ENCODE assay signal across 11 cellular contexts in genomic region chr5:957730-958485, GRCh38. TPM values are rescaled to one million over a fixed set of nuclear protein-coding genes. Genes with fewer than 3 reads are reported as not detected.
DNase-seq lines count a peak whose midpoint lies in the region; ATAC-seq and TF ChIP-seq lines count a peak whose summit lies in the region.
"Had no signal": no experiment of that assay in that cellular context is flagged by ENCODE, and none has a peak within 500 bp of the region (broad histone marks: within the 10 kb centered on the region; RNA-seq: fewer than 3 reads in every experiment).

No MANE protein-coding gene starts in this region.

- peaks cover 3% of the 10 kb centered on the region for H3K36me3 Mint-ChIP-seq in effector memory CD8-positive, alpha-beta T cell (ENCODE audit: insufficient read depth)
- H3K36me3 Mint-ChIP-seq in osteocyte (ENCODE audit: unreplicated experiment): no peaks in the 10 kb centered on the region
- H3K36me3 Mint-ChIP-seq: brain had no signal

- intact Hi-C loops in prostate gland (cut with DNase I): no loop called here

- DNase-seq in Daoy (ENCODE audit: low read depth) (peak; percentile 79), M059J (ENCODE audit: low read depth) (peak; percentile 79), osteocyte (ENCODE audit: extremely low spot score, unreplicated experiment) (peak; percentile 78), NCI-H146 (lab: John Stamatoyannopoulos, UW) (no peak), prostate gland (ENCODE audit: low spot score) (no peak), epidermal melanocyte (ENCODE audit: insufficient read length, low spot score) (no peak)
- DNase-seq in effector memory CD8-positive, alpha-beta T cell: no peak

- no peak overlapping the region for H3K27ac Mint-ChIP-seq in effector memory CD8-positive, alpha-beta T cell
- peak overlapping the region; percentile 58 for H3K27ac Mint-ChIP-seq in osteocyte (ENCODE audit: unreplicated experiment)

- no peaks in the 10 kb centered on the region for H3K36me3 ChIP-seq in prostate gland

- H3K4me3 Mint-ChIP-seq in effector memory CD8-positive, alpha-beta T cell: peak overlapping the region in 1 of 2 donors; percentile 47
- no peak overlapping the region for H3K4me3 Mint-ChIP-seq in osteocyte (ENCODE audit: unreplicated experiment)
- H3K4me3 Mint-ChIP-seq: brain had no signal

- H3K27me3 ChIP-seq in prostate gland (replicated peaks; ENCODE audit: insufficient read depth): no peaks in the 10 kb centered on the region
- H3K27me3 ChIP-seq: testis had no signal

- peaks cover 40 to 55% of the 10 kb centered on the region in 2 donors for H3K27me3 Mint-ChIP-seq in effector memory CD8-positive, alpha-beta T cell
- peaks cover 47% of the 10 kb centered on the region for H3K27me3 Mint-ChIP-seq in osteocyte (ENCODE audit: unreplicated experiment)
- H3K27me3 Mint-ChIP-seq: brain had no signal

- WGBS in prostate gland: 84% methylated on average over 24 of the region's 24 CpGs

- TF ChIP-seq POLR2A in prostate gland (IDR thresholded peaks at IDR 0.05): no peak

- peak; percentile 4 for ATAC-seq in effector memory CD8-positive, alpha-beta T cell (replicated peaks)
- no peak for ATAC-seq in GM19023 (IDR thresholded peaks at IDR 0.05; ENCODE audit: unreplicated experiment)

- TF ChIP-seq CTCF in osteocyte (IDR thresholded peaks at IDR 0.05) (no peak), prostate gland (IDR thresholded peaks at IDR 0.05) (no peak)

- no peaks in the 10 kb centered on the region for H3K4me1 ChIP-seq in prostate gland (replicated peaks)

- peaks cover 8 to 10% of the 10 kb centered on the region in 2 donors for H3K4me1 Mint-ChIP-seq in effector memory CD8-positive, alpha-beta T cell (ENCODE audit: low read depth in 2 of 2)
- H3K4me1 Mint-ChIP-seq in osteocyte (ENCODE audit: unreplicated experiment): peaks cover 31% of the 10 kb centered on the region

- H3K4me3 ChIP-seq in prostate gland: no peak overlapping the region
- H3K4me3 ChIP-seq: PC-9, testis had no signal

- no peak overlapping the region for H3K27ac ChIP-seq in prostate gland
- H3K27ac ChIP-seq: PC-9, testis had no signal

- H3K9me3 Mint-ChIP-seq in effector memory CD8-positive, alpha-beta T cell: no peaks in the 10 kb centered on the region
- no peaks in the 10 kb centered on the region for H3K9me3 Mint-ChIP-seq in osteocyte (ENCODE audit: unreplicated experiment)

- H3K9me3 ChIP-seq in prostate gland: no peaks in the 10 kb centered on the region
- H3K9me3 ChIP-seq: testis had no signal

RNA-seq across cellular contexts. Expression of gene NKD2, which starts 50.7 kb away (rescaled TPM):
- 0.45 and 1.3 TPM in 2 replicates for total RNA-seq in Daoy (2014; rRNA removed; shearing (Covaris generic))
- 0.17 and 0.32 TPM in 2 replicates for total RNA-seq in M059J (2014; rRNA removed; shearing (Covaris generic))
- total RNA-seq in osteocyte (not detected in 2 replicates), prostate gland (10 to 100 TPM in 1 of 2 donors, 1 to 10 TPM in 1; 2.9 to 22.1 TPM)

Comparison
In these comparisons a context has a peak if more than half of its experiments do, and no peak if none do; other contexts are left out.
1. DNase-seq: peak in Daoy (single experiment), M059J (single experiment) and osteocyte (single experiment); none in effector memory CD8-positive, alpha-beta T cell (0 of 3), NCI-H146 (single experiment), prostate gland (single experiment) and epidermal melanocyte (single experiment).